Comparison of ENCODE assay signal across 11 cellular contexts in genomic region chr6:84862843-84863242, GRCh38.
"Had no signal": no experiment of that assay in that cellular context is flagged by ENCODE, and none has a peak within 500 bp of the region (broad histone marks: within the 10 kb centered on the region; RNA-seq: fewer than 3 reads in every experiment).

No MANE protein-coding gene starts in this region.

- H3K4me3 ChIP-seq: GM23248, GM23338, HAP-1 had no signal

- FAIRE-seq: H1, H54 had no signal

- H3K9me3 ChIP-seq: HAP-1 had no signal

- H3K27ac Mint-ChIP-seq: GM23338, H9, HFFc6 had no signal

- H2AFZ ChIP-seq: GM23248, GM23338 had no signal

- H3K27ac ChIP-seq: GM23248 had no signal

- H3K36me3 ChIP-seq: HAP-1 had no signal

- H3K4me2 ChIP-seq: GM23338 had no signal

- ATAC-seq: GM23338, HCT116 had no signal

- H3K9ac ChIP-seq: GM23248 had no signal

- H3K9me3 Mint-ChIP-seq: GM23338, H9, HFFc6 had no signal

- H3K4me1 ChIP-seq: HAP-1 had no signal

- H3K4me3 Mint-ChIP-seq: GM23338, H9, HFFc6 had no signal

- DNase-seq: GM23248, GOT3, H7, H9, HCEC 1CT, HFFc6 had no signal
